12 cellular contexts compared by ENCODE assay signal in genomic region chr9:92968081-92968480, GRCh38. TPM values are rescaled to one million over a fixed set of nuclear protein-coding genes. Genes with fewer than 3 reads are reported as not detected.
DNase-seq lines count a peak whose midpoint lies in the region; ATAC-seq and TF ChIP-seq lines count a peak whose summit lies in the region.
"Had no signal": no experiment of that assay in that cellular context is flagged by ENCODE, and none has a peak within 500 bp of the region (broad histone marks: within the 10 kb centered on the region; RNA-seq: fewer than 3 reads in every experiment).

No MANE protein-coding gene starts in this region.

- peak overlapping the region; percentile 43 for H2AFZ ChIP-seq in IMR-90 (replicated peaks; ENCODE audit: low read length, poor library complexity)
- H2AFZ ChIP-seq in neuronal stem cell (ENCODE audit: low read length): no peak overlapping the region

- H3K27me3 ChIP-seq in BLaER1 treated with 17β-estradiol and CSF1 and Interleukin-3, amounts not matched to agents 10 nM and 100 nM: no peaks in the 10 kb centered on the region
- peaks cover 4% of the 10 kb centered on the region; the same call in 1 of the 2 replicates for H3K27me3 ChIP-seq in IMR-90 (ENCODE audit: control insufficient read depth, insufficient read depth, low read length)
- no peaks in the 10 kb centered on the region for H3K27me3 ChIP-seq in neuronal stem cell (ENCODE audit: control insufficient read depth in 3 of 3, insufficient read depth in 3 of 3, low read depth in 1 of 3, low read length in 3 of 3)

- H3K23ac ChIP-seq in IMR-90 (ENCODE audit: low read depth, low read length): no peak overlapping the region
- H3K23ac ChIP-seq in neuronal stem cell (ENCODE audit: low read depth, low read length, poor library complexity): no peak overlapping the region

- H3K27ac ChIP-seq in BLaER1 treated with 17β-estradiol and CSF1 and Interleukin-3, amounts not matched to agents 10 nM and 100 nM: peak overlapping the region in 9 of 11 experiments; percentile 5 to 89 (median 57); a peak in 14 of 22 replicates
- H3K27ac ChIP-seq in IMR-90 (ENCODE audit: insufficient read depth, low read length) (no peak overlapping the region), neuronal stem cell (replicated peaks; ENCODE audit: low read length) (no peak overlapping the region)

- H2AK5ac ChIP-seq in IMR-90 (ENCODE audit: low read depth, low read length) (no peak overlapping the region), neuronal stem cell (ENCODE audit: low read depth, low read length) (peak overlapping the region; percentile 97)

- H2BK5ac ChIP-seq in IMR-90 (ENCODE audit: low read depth, low read length, poor library complexity, severe bottlenecking) (no peak overlapping the region), neuronal stem cell (ENCODE audit: low read length) (no peak overlapping the region)

- no peak for TF ChIP-seq POLR2A in IMR-90 (IDR thresholded peaks at IDR 0.05; ENCODE audit: low read depth, low read length)

- no CpG with 5 or more reads among the region's 8 CpGs for whole genome bisulfite sequencing in IMR-90 (ENCODE audit: extremely low coverage in 2 of 2, insufficient read length in 1 of 2), 2 experiments
- WGBS in neuronal stem cell (ENCODE audit: extremely low coverage in 2 of 2, insufficient read length in 2 of 2, insufficient replicate concordance in 1 of 2), 2 donors: no CpG with 5 or more reads among the region's 8 CpGs

- peaks cover 35 to 79% (median 75%) of the 10 kb centered on the region in 11 experiments; a peak in 20 of 22 replicates for H4K20me1 ChIP-seq in BLaER1 treated with 17β-estradiol and CSF1 and Interleukin-3, amounts not matched to agents 10 nM and 100 nM
- H4K20me1 ChIP-seq in IMR-90 (ENCODE audit: insufficient read depth, low read length): no peaks in the 10 kb centered on the region

- ATAC-seq in IMR-90 (ENCODE audit: low read depth) (no peak), GM21529 (IDR thresholded peaks at IDR 0.05; ENCODE audit: unreplicated experiment) (no peak)
- ATAC-seq: HCT116 had no signal

- H2BK15ac ChIP-seq in IMR-90 (ENCODE audit: low read depth, low read length) (no peak overlapping the region), neuronal stem cell (ENCODE audit: low read length) (no peak overlapping the region)

- H3K4me1 ChIP-seq in BLaER1 treated with 17β-estradiol and CSF1 and Interleukin-3, amounts not matched to agents 10 nM and 100 nM: peaks cover 80 to 93% (median 86%) of the 10 kb centered on the region in 10 experiments
- H3K4me1 ChIP-seq in IMR-90 (ENCODE audit: control insufficient read depth, insufficient read depth, low read length): no peaks in the 10 kb centered on the region
- H3K4me1 ChIP-seq in neuronal stem cell (ENCODE audit: control insufficient read depth in 2 of 2, insufficient read depth in 1 of 2, low read depth in 1 of 2, low read length in 2 of 2): peaks cover 24 to 35% of the 10 kb centered on the region in 2 donors

- H3K4me2 ChIP-seq in BLaER1 treated with 17β-estradiol and CSF1 and Interleukin-3, amounts not matched to agents 10 nM and 100 nM: peak overlapping the region; percentile 64 to 100 (median 98)
- H3K4me2 ChIP-seq in IMR-90 (ENCODE audit: low read depth, low read length) (no peak overlapping the region), neuronal stem cell (ENCODE audit: insufficient read depth, low read length, poor library complexity, severe bottlenecking) (no peak overlapping the region)

- H2AK9ac ChIP-seq in IMR-90 (replicated peaks; ENCODE audit: low read depth, low read length, poor library complexity): no peak overlapping the region

- no peaks in the 10 kb centered on the region for H3K9me3 ChIP-seq in BLaER1 treated with 17β-estradiol and CSF1 and Interleukin-3, amounts not matched to agents 10 nM and 100 nM (replicated peaks in 1 of 11)
- H3K9me3 ChIP-seq in IMR-90 (ENCODE audit: control insufficient read depth, insufficient read depth, low read length) (no peaks in the 10 kb centered on the region), neuronal stem cell (replicated peaks in 1 of 2; ENCODE audit: control insufficient read depth in 2 of 2, insufficient read depth in 1 of 2, low read depth in 1 of 2, low read length in 2 of 2) (no peaks in the 10 kb centered on the region)

- no peak overlapping the region for H3K4ac ChIP-seq in IMR-90 (ENCODE audit: low read depth, low read length)
- no peak overlapping the region for H3K4ac ChIP-seq in neuronal stem cell (ENCODE audit: low read length)

- peaks cover 7 to 55% (median 40%) of the 10 kb centered on the region in 11 experiments; a peak in 19 of 22 replicates for H3K36me3 ChIP-seq in BLaER1 treated with 17β-estradiol and CSF1 and Interleukin-3, amounts not matched to agents 10 nM and 100 nM
- H3K36me3 ChIP-seq in IMR-90 (ENCODE audit: control insufficient read depth, insufficient read depth, low read length) (no peaks in the 10 kb centered on the region), neuronal stem cell (replicated peaks in 1 of 2; ENCODE audit: control insufficient read depth in 2 of 2, insufficient read depth in 2 of 2, low read length in 2 of 2) (no peaks in the 10 kb centered on the region)

- no peak for DNase-seq in IMR-90
- peak; percentile 34 for DNase-seq in activated naive CD4-positive, alpha-beta T cell treated with anti-CD3 and anti-CD28 coated beads, Interleukin-2, amount 50 U/mL, for 16 hours
- no peak for DNase-seq in neuronal stem cell (ENCODE audit: low spot score)
- DNase-seq in activated CD4-positive, CD25-positive, alpha-beta regulatory T cell (lab: John Stamatoyannopoulos, UW): no peak
- DNase-seq in UCSD-AML1 (lab: John Stamatoyannopoulos, UW; ENCODE audit: unreplicated experiment): no peak
- no peak for DNase-seq in cerebellar nuclear complex (lab: John Stamatoyannopoulos, UW)
- DNase-seq: foreskin fibroblast, KBM-7, NCI-H345 had no signal

- peak overlapping the region; percentile 11 for H2BK12ac ChIP-seq in neuronal stem cell (ENCODE audit: low read length)

- H3K56ac ChIP-seq in IMR-90 (ENCODE audit: extremely low read depth, insufficient read depth, low read length): no peak overlapping the region

- H4K8ac ChIP-seq in IMR-90 (ENCODE audit: low read depth in 2 of 2, low read length in 2 of 2) (no peak overlapping the region), neuronal stem cell (ENCODE audit: low read depth, low read length) (no peak overlapping the region)

- H2BK120ac ChIP-seq in IMR-90 (ENCODE audit: low read depth, low read length): no peak overlapping the region
- H2BK120ac ChIP-seq in neuronal stem cell (ENCODE audit: low read depth, low read length): no peak overlapping the region

- no peaks in the 10 kb centered on the region for H3K9me1 ChIP-seq in IMR-90 (ENCODE audit: insufficient read depth, low read length)

- intact Hi-C loops in IMR-90 (cut with micrococcal nuclease): no loop called here

- BruUV-seq in IMR-90 (replicated peaks; lab: Mats Ljungman, UMichigan): no TSS peak

- H3K14ac ChIP-seq in IMR-90 (replicated peaks; ENCODE audit: low read depth, low read length): no peak overlapping the region
- no peak overlapping the region for H3K14ac ChIP-seq in neuronal stem cell (ENCODE audit: low read length)

- H3K18ac ChIP-seq in IMR-90 (ENCODE audit: low read depth, low read length) (no peak overlapping the region), neuronal stem cell (ENCODE audit: low read length) (peak overlapping the region; percentile 50)

- POLR2A ChIA-PET in IMR-90 (lab: Charles Lee; ENCODE audit: unreplicated experiment): no interaction called here

- no peak for TF ChIP-seq CTCF in IMR-90 (conservative IDR thresholded peaks at IDR 0.05; ENCODE audit: low read depth, low read length)

- dilution Hi-C loops in IMR-90 (cut with HindIII; ENCODE audit: low sequenced_read_pairs, unreplicated experiment): no loop called here

- no peak for TF ChIP-seq RAD21 in IMR-90 (IDR thresholded peaks at IDR 0.05; ENCODE audit: low read length)

- CTCF ChIA-PET in IMR-90 (lab: Yijun Ruan, JAX): no interaction called here

- H4K5ac ChIP-seq in IMR-90 (ENCODE audit: low read depth, low read length): no peak overlapping the region

- H4K91ac ChIP-seq in IMR-90 (ENCODE audit: insufficient read depth, low read depth, low read length) (no peak overlapping the region), neuronal stem cell (ENCODE audit: low read depth, low read length, poor library complexity) (no peak overlapping the region)

- H2BK20ac ChIP-seq in IMR-90 (ENCODE audit: low read depth, low read length): no peak overlapping the region

- peak overlapping the region in 2 of 10 experiments; percentile 27 to 39; a peak in 5 of 20 replicates for H3K4me3 ChIP-seq in BLaER1 treated with 17β-estradiol and CSF1 and Interleukin-3, amounts not matched to agents 10 nM and 100 nM
- H3K4me3 ChIP-seq in IMR-90 (ENCODE audit: insufficient read depth, low read depth, low read length): no peak overlapping the region
- H3K4me3 ChIP-seq in neuronal stem cell (ENCODE audit: low read length in 2 of 2): no peak overlapping the region

- in situ Hi-C loops in IMR-90 (cut with MboI; ENCODE audit: low sequenced_read_pairs): no loop called here

- no peaks in the 10 kb centered on the region for H3K79me1 ChIP-seq in IMR-90 (ENCODE audit: low read depth in 1 of 2, low read length in 2 of 2)
- H3K79me1 ChIP-seq in neuronal stem cell (ENCODE audit: low read depth, low read length): no peaks in the 10 kb centered on the region

- peak overlapping the region in 10 of 11 experiments; percentile 12 to 68 (median 50); a peak in 13 of 22 replicates for H3K9ac ChIP-seq in BLaER1 treated with 17β-estradiol and CSF1 and Interleukin-3, amounts not matched to agents 10 nM and 100 nM
- H3K9ac ChIP-seq in IMR-90 (ENCODE audit: low read depth, low read length): no peak overlapping the region
- H3K9ac ChIP-seq in neuronal stem cell (ENCODE audit: low read depth, low read length, poor library complexity): no peak overlapping the region

TF ChIP-seq in IMR-90, 13 proteins besides CTCF, POLR2A, EP300 and RAD21:
- TF ChIP-seq MAZ (IDR thresholded peaks at IDR 0.05; ENCODE audit: borderline replicate concordance, low read depth, low read length): no peak
- TF ChIP-seq ELK1 (IDR thresholded peaks at IDR 0.05; ENCODE audit: borderline replicate concordance, low read depth, low read length): no peak
- no peak for TF ChIP-seq RFX5 (IDR thresholded peaks at IDR 0.05; ENCODE audit: low read depth, low read length)

RNA-seq across cellular contexts. Expression of gene FGD3, which starts 20.8 kb away (rescaled TPM):
- not detected in 2 replicates for total RNA-seq in IMR-90 (2012; rRNA removed)
- polyA plus RNA-seq in IMR-90 (2012; rRNA removed): not detected in 2 replicates
- polyA plus RNA-seq in IMR-90 (2012; cell fraction: cytosol; rRNA removed): not detected in 2 replicates
- not detected in 2 replicates for polyA plus RNA-seq in IMR-90 (2012; cell fraction: nucleus; rRNA removed; ENCODE audit: low replicate concordance)
- 0.47 TPM for polyA plus RNA-seq in neuronal stem cell (2013, experiment 1 of 2)
- polyA plus RNA-seq in neuronal stem cell (2013, experiment 2 of 2): 0.44 TPM

Comparison
In these comparisons a context has a peak if more than half of its experiments do, and no peak if none do; other contexts are left out.
1. H3K27ac ChIP-seq: peak in BLaER1 treated with 17β-estradiol and CSF1 and Interleukin-3, amounts not matched to agents 10 nM and 100 nM (9 of 11); none in IMR-90 (single experiment) and neuronal stem cell (single experiment).
2. H3K4me2 ChIP-seq: peak in BLaER1 treated with 17β-estradiol and CSF1 and Interleukin-3, amounts not matched to agents 10 nM and 100 nM (11 of 11); none in IMR-90 (single experiment) and neuronal stem cell (single experiment).
3. H3K9ac ChIP-seq: peak in BLaER1 treated with 17β-estradiol and CSF1 and Interleukin-3, amounts not matched to agents 10 nM and 100 nM (10 of 11); none in IMR-90 (single experiment) and neuronal stem cell (single experiment).